Comparison of ENCODE assay signal across 13 cellular contexts in the genomic region with DNA sequence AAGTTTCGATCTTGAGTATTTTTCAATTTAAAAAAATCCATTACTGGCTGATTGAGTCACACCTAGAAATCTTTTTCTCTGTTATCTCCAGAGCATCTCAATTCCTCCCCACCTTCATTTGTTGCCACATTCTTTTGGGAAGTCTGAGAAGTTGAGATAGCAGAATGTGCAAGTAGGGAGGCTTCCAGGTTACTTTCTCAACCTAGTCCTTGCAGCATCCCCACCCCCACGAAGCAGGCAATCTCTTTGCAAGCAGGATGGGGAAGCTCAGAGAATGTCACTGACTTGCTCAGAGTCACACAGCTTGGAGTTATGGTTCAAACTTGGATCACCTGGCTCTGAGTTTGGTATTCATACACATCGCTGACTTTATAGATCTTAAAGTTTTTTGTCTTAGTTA. TPM values are rescaled to one million over a fixed set of nuclear protein-coding genes. Genes with fewer than 3 reads are reported as not detected.
DNase-seq lines count a peak whose midpoint lies in the region; ATAC-seq, FAIRE-seq and TF ChIP-seq lines count a peak whose summit lies in the region.
"Had no signal": no experiment of that assay in that cellular context is flagged by ENCODE, and none has a peak within 500 bp of the region (broad histone marks: within the 10 kb centered on the region; RNA-seq: fewer than 3 reads in every experiment).

No MANE protein-coding gene starts in this region.

- H3K9ac ChIP-seq in kidney (ENCODE audit: low read length in 2 of 2), result no peak overlapping the region

- WGBS in mesodermal cell (ENCODE audit: insufficient coverage in 2 of 2), 2 experiments, result 58 to 80% methylated on average over 1 to 3 of the region's 3 CpGs

- ATAC-seq in stimulated activated naive CD8-positive, alpha-beta T cell treated with anti-CD3 and anti-CD28 coated beads, Interleukin-15, Interleukin-2, amounts not matched to agents 100 U/mL and 50 U/mL, for 24 hours, result no peak
- ATAC-seq in activated naive CD4-positive, alpha-beta T cell treated with anti-CD3 and anti-CD28 coated beads, Interleukin-2, amount 50 U/mL, for 72 hours, result no peak
- ATAC-seq: esophagus mucosa had no signal

- no peaks in the 10 kb centered on the region for H3K27me3 Mint-ChIP-seq in stimulated activated naive CD8-positive, alpha-beta T cell treated with anti-CD3 and anti-CD28 coated beads, Interleukin-15, Interleukin-2, amounts not matched to agents 100 ng/mL and 50 ng/mL, for 24 hours

- H3K9me3 Mint-ChIP-seq in stimulated activated naive CD8-positive, alpha-beta T cell treated with anti-CD3 and anti-CD28 coated beads, Interleukin-15, Interleukin-2, amounts not matched to agents 100 ng/mL and 50 ng/mL, for 24 hours, result no peaks in the 10 kb centered on the region
- peaks cover 1% of the 10 kb centered on the region in 2 donors for H3K9me3 Mint-ChIP-seq in activated naive CD4-positive, alpha-beta T cell treated with anti-CD3 and anti-CD28 coated beads, Interleukin-2, amount 50 U/mL, for 72 hours

- H3K36me3 Mint-ChIP-seq in stimulated activated naive CD8-positive, alpha-beta T cell treated with anti-CD3 and anti-CD28 coated beads, Interleukin-15, Interleukin-2, amounts not matched to agents 100 ng/mL and 50 ng/mL, for 24 hours (ENCODE audit: low read depth), result no peaks in the 10 kb centered on the region
- peaks cover 0 to 4% of the 10 kb centered on the region in 2 donors for H3K36me3 Mint-ChIP-seq in activated naive CD4-positive, alpha-beta T cell treated with anti-CD3 and anti-CD28 coated beads, Interleukin-2, amount 50 U/mL, for 72 hours

- no peak for TF ChIP-seq CTCF in kidney (IDR thresholded peaks at IDR 0.05; ENCODE audit: borderline replicate concordance, extremely low read depth, insufficient read depth)

- H3K36me3 ChIP-seq in mesodermal cell (ENCODE audit: control insufficient read depth, insufficient read depth, low read length) (no peaks in the 10 kb centered on the region), kidney (ENCODE audit: control insufficient read depth in 1 of 2, insufficient read depth in 2 of 2, low read length in 2 of 2) (no peaks in the 10 kb centered on the region)

- H3K9me3 ChIP-seq in mesodermal cell (ENCODE audit: control insufficient read depth, low read length), result no peaks in the 10 kb centered on the region
- H3K9me3 ChIP-seq in kidney (ENCODE audit: control insufficient read depth in 1 of 2, low read length in 2 of 2), result no peaks in the 10 kb centered on the region
- H3K9me3 ChIP-seq: Caco-2 had no signal

- H3K4me3 Mint-ChIP-seq in stimulated activated naive CD8-positive, alpha-beta T cell treated with anti-CD3 and anti-CD28 coated beads, Interleukin-15, Interleukin-2, amounts not matched to agents 100 ng/mL and 50 ng/mL, for 24 hours, result peak overlapping the region; percentile 73

- H3K4me1 Mint-ChIP-seq in stimulated activated naive CD8-positive, alpha-beta T cell treated with anti-CD3 and anti-CD28 coated beads, Interleukin-15, Interleukin-2, amounts not matched to agents 100 ng/mL and 50 ng/mL, for 24 hours (ENCODE audit: low read depth), result peaks cover 46% of the 10 kb centered on the region

- intact Hi-C loops in kidney (cut with DNase I), result no loop called here

- FAIRE-seq in kidney (lab: Jason Lieb, UNC), result no peak
- FAIRE-seq in RCC 7860 (lab: Jason Lieb, UNC), result no peak
- FAIRE-seq: islet of Langerhans had no signal

- peak overlapping the region; percentile 83 for H3K27ac ChIP-seq in mesodermal cell (ENCODE audit: low read depth, low read length, severe bottlenecking)
- H3K27ac ChIP-seq in kidney (ENCODE audit: low read depth in 2 of 2, low read length in 2 of 2), result no peak overlapping the region

- H3K27ac Mint-ChIP-seq in stimulated activated naive CD8-positive, alpha-beta T cell treated with anti-CD3 and anti-CD28 coated beads, Interleukin-15, Interleukin-2, amounts not matched to agents 100 ng/mL and 50 ng/mL, for 24 hours, result peak overlapping the region; percentile 90
- peak overlapping the region; percentile 89 to 96 for H3K27ac Mint-ChIP-seq in activated naive CD4-positive, alpha-beta T cell treated with anti-CD3 and anti-CD28 coated beads, Interleukin-2, amount 50 U/mL, for 72 hours

- H3K4me1 ChIP-seq in mesodermal cell (ENCODE audit: control insufficient read depth, insufficient read depth, low read length, poor library complexity, severe bottlenecking), result peaks cover 11% of the 10 kb centered on the region
- peaks cover 4% of the 10 kb centered on the region in 2 donors for H3K4me1 ChIP-seq in kidney (ENCODE audit: control insufficient read depth in 1 of 2, insufficient read depth in 1 of 2, low read depth in 1 of 2, low read length in 2 of 2)

- DNase-seq in stimulated activated naive CD8-positive, alpha-beta T cell treated with anti-CD3 and anti-CD28 coated beads, Interleukin-15, Interleukin-2, amounts not matched to agents 100 U/mL and 50 U/mL, for 24 hours, result no peak
- DNase-seq in activated naive CD4-positive, alpha-beta T cell treated with anti-CD3 and anti-CD28 coated beads, Interleukin-2, amount 50 U/mL, for 72 hours (ENCODE audit: low spot score in 2 of 2), result no peak
- no peak for DNase-seq in putamen (ENCODE audit: low spot score)
- no peak for DNase-seq in NCI-H128 (lab: John Stamatoyannopoulos, UW; ENCODE audit: unreplicated experiment)
- no peak for DNase-seq in kidney
- DNase-seq in RCC 7860 (ENCODE audit: low spot score), result no peak
- DNase-seq: Kasumi-1, NCI-H446 had no signal

- H3K4me3 ChIP-seq in mesodermal cell (ENCODE audit: extremely low read depth, insufficient read depth, low read length, poor library complexity, severe bottlenecking), result no peak overlapping the region
- H3K4me3 ChIP-seq in kidney (ENCODE audit: low read length in 2 of 2), result no peak overlapping the region

RNA-seq across cellular contexts. Expression of gene LCLAT1, which starts 26.0 kb away (rescaled TPM):
- total RNA-seq in activated naive CD4-positive, alpha-beta T cell treated with anti-CD3 and anti-CD28 coated beads, Interleukin-2, amount 50 U/mL, for 72 hours, result 10 to 100 TPM in 1 of 2 donors, 1 to 10 TPM in 1; 8.1 to 24.1 TPM
- polyA plus RNA-seq in mesodermal cell (2013, experiment 1 of 2), result 10.1 TPM
- 9.7 TPM for polyA plus RNA-seq in mesodermal cell (2013, experiment 2 of 2)
- 19.4 TPM for total RNA-seq in kidney
- polyA plus RNA-seq in kidney (ENCODE audit: insufficient read depth, low read depth, low replicate concordance), result 5.6 TPM
